9 cellular contexts compared by ENCODE assay signal in the genomic region with DNA sequence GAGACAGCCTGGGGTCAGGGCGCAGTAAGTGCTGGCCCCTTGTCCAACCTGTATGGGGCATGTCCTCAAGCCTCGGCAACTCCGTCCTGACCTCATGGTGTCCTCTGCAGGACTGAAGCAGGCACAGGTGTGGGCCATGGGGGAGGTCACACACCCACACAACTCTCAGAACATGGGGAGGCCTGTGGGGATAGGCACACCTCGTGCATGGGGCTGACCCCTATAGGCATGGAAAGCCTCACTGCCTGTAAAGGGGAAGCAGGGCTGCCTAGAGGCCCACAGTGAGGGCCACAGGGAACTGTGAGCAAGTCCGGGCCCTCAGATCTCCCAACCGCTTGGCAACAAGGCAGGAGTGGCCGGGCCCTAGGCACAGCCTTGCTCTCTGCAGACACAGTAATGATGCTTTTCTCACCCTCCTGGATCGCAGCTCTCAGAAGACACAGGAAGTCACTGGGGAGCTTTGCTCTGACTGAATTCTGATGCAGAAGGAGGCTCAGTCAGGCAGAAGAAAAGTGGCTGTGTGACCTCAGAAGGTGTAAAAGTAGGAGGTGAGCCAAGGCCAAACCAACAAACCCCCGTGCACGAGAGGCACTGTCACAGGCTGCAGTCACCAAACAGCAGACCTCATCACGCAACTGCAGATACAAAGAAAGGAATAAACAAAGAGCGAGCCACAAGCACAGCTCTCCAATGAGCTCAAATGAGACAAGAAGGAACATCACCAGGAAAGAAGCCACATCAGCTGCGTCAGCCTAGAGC. TPM values are rescaled to one million over a fixed set of nuclear protein-coding genes. Genes with fewer than 3 reads are reported as not detected.
DNase-seq lines count a peak whose midpoint lies in the region; ATAC-seq and TF ChIP-seq lines count a peak whose summit lies in the region.
"Had no signal": no experiment of that assay in that cellular context is flagged by ENCODE, and none has a peak within 500 bp of the region (broad histone marks: within the 10 kb centered on the region; RNA-seq: fewer than 3 reads in every experiment).

No MANE protein-coding gene starts in this region.

- DNase-seq in GM12865 (ENCODE audit: low read depth): peak; percentile 32
- peak; percentile 10 for DNase-seq in activated gamma-delta T cell treated with anti-CD3 and anti-CD28 coated beads, Interleukin-2, amount 50 U/mL, for 16 hours (ENCODE audit: low read depth)
- DNase-seq in neural crest cell (ENCODE audit: low read depth, low spot score): no peak
- no peak for DNase-seq in OCI-M1 (lab: John Stamatoyannopoulos, UW)
- DNase-seq in NCI-H345 (lab: John Stamatoyannopoulos, UW): no peak
- no peak for DNase-seq in NCI-H1417 treated with DMSO at 0.1 percent for 48 hours (lab: John Stamatoyannopoulos, UW)
- DNase-seq: NCI-H1694 treated with DMSO at 0.1 percent for 48 hours had no signal

- no peak overlapping the region for H3K4me3 ChIP-seq in GM12865 (ENCODE audit: low read depth, low read length)

- TF ChIP-seq CTCF in GM12865 (IDR thresholded peaks at IDR 0.05; ENCODE audit: insufficient read depth, low read depth, low read length, missing control alignments) (no peak), neural crest cell (conservative IDR thresholded peaks at IDR 0.05) (no peak)

- peak overlapping the region; percentile 48 for H3K4me3 Mint-ChIP-seq in neural crest cell

- H3K9me3 Mint-ChIP-seq in neural crest cell: no peaks in the 10 kb centered on the region

- H3K27ac Mint-ChIP-seq in neural crest cell (ENCODE audit: unreplicated experiment): peak overlapping the region; percentile 47

- ATAC-seq in HG02678 (IDR thresholded peaks at IDR 0.05; ENCODE audit: unreplicated experiment): peak; percentile 57
- ATAC-seq in HG03457 (IDR thresholded peaks at IDR 0.05; ENCODE audit: unreplicated experiment): no peak

- H3K27me3 Mint-ChIP-seq in neural crest cell (ENCODE audit: low read depth): no peaks in the 10 kb centered on the region

- H3K4me1 Mint-ChIP-seq in neural crest cell: peaks cover 55% of the 10 kb centered on the region

- no peaks in the 10 kb centered on the region for H3K36me3 Mint-ChIP-seq in neural crest cell (ENCODE audit: low read depth)

RNA-seq across cellular contexts. Expression of a gene that starts 5.4 kb away (rescaled TPM):
- total RNA-seq in neural crest cell: 13.1 and 15.0 TPM in 2 replicates

Comparison
In these comparisons a context has a peak if more than half of its experiments do, and no peak if none do; other contexts are left out.
1. DNase-seq: peak in GM12865 (single experiment) and activated gamma-delta T cell treated with anti-CD3 and anti-CD28 coated beads, Interleukin-2, amount 50 U/mL, for 16 hours (single experiment); none in neural crest cell (single experiment), OCI-M1 (single experiment), NCI-H345 (single experiment) and NCI-H1417 treated with DMSO at 0.1 percent for 48 hours (single experiment).